ENCODE assay signal across 8 cellular contexts in genomic region chr7:151315038-151315655, GRCh38. TPM values are rescaled to one million over a fixed set of nuclear protein-coding genes. Genes with fewer than 3 reads are reported as not detected.
DNase-seq lines count a peak whose midpoint lies in the region; ATAC-seq, FAIRE-seq and TF ChIP-seq lines count a peak whose summit lies in the region.

No MANE protein-coding gene starts in this region.

- H3K79me2 ChIP-seq in endothelial cell of umbilical vein (ENCODE audit: control insufficient read depth, insufficient read depth, low read length): no peaks in the 10 kb centered on the region

- no peak overlapping the region for H3K9ac ChIP-seq in endothelial cell of umbilical vein (replicated peaks; ENCODE audit: extremely low read depth, insufficient read depth, low read length)

- TF ChIP-seq CTCF in endothelial cell of umbilical vein (IDR thresholded peaks at IDR 0.05; ENCODE audit: extremely low read depth in 1 of 2, insufficient read depth in 1 of 2, low read depth in 1 of 2, low read length in 2 of 2): peak; percentile 71 to 74

- H3K4me1 ChIP-seq in endothelial cell of umbilical vein (ENCODE audit: control insufficient read depth, extremely low read depth, insufficient read depth, low read length): no peaks in the 10 kb centered on the region

- POLR2A ChIA-PET in endothelial cell of umbilical vein (lab: Charles Lee): interaction anchor here (0.7 kb wide), 1 partner anchor 482 kb away, joined by 5 read pairs; no protein-coding TSS in a partner anchor

- peaks cover 17% of the 10 kb centered on the region for H3K9me3 Mint-ChIP-seq in activated CD8-positive, alpha-beta memory T cell treated with anti-CD3 and anti-CD28 coated beads, Interleukin-2, amount 10 ng/mL, durations not matched to agents 7 days and 5 days (ENCODE audit: low read depth)

- H3K4me2 ChIP-seq in endothelial cell of umbilical vein (ENCODE audit: insufficient read depth, low read length): no peak overlapping the region

- no peak overlapping the region for H2AFZ ChIP-seq in endothelial cell of umbilical vein (ENCODE audit: low read depth, low read length)

- CTCF ChIA-PET in activated CD8-positive, alpha-beta memory T cell treated with anti-CD3 and anti-CD28 coated beads, Interleukin-2, amount 10 ng/mL, durations not matched to agents 7 days and 5 days (lab: Charles Lee): interaction anchor here (0.6 to 6.4 kb wide), 28 partner anchors 10 to 442 kb away, joined by 3 to 141 read pairs (median 5); partner anchors contain the start of genes CRYGN and NUB1
- CTCF ChIA-PET in endothelial cell of umbilical vein (lab: Charles Lee): interaction anchor here (0.6 to 4.4 kb wide), 24 partner anchors 10 to 617 kb away, joined by 3 to 92 read pairs (median 4); partner anchors contain the start of gene NUB1

- no peaks in the 10 kb centered on the region for H3K9me3 ChIP-seq in endothelial cell of umbilical vein (replicated peaks; ENCODE audit: control insufficient read depth, insufficient read depth, low read length)

- DNase-seq in G401 (ENCODE audit: low spot score): peak; percentile 79
- peak; percentile 34 for DNase-seq in NOMO-1 treated with dmso at 0.1 percent for 144 hours (lab: John Stamatoyannopoulos, UW; ENCODE audit: unreplicated experiment)
- DNase-seq in activated CD8-positive, alpha-beta memory T cell treated with anti-CD3 and anti-CD28 coated beads, Interleukin-2, amount 10 ng/mL, durations not matched to agents 7 days and 5 days: peak; percentile 88
- peak; percentile 48 for DNase-seq in endothelial cell of umbilical vein (ENCODE audit: low read depth, low spot score)
- peak; percentile 83 for DNase-seq in mucosa of gallbladder (ENCODE audit: low spot score)
- DNase-seq in stimulated activated CD8-positive, alpha-beta memory T cell treated with anti-CD3 and anti-CD28 coated beads, Interleukin-7, amount 100 ng/mL, for 4 hours (ENCODE audit: low read depth in 2 of 2): peak; percentile 50 to 70

- peak overlapping the region; percentile 12 for H3K4me3 Mint-ChIP-seq in activated CD8-positive, alpha-beta memory T cell treated with anti-CD3 and anti-CD28 coated beads, Interleukin-2, amount 10 ng/mL, durations not matched to agents 7 days and 5 days

- no peaks in the 10 kb centered on the region for H3K27me3 Mint-ChIP-seq in activated CD8-positive, alpha-beta memory T cell treated with anti-CD3 and anti-CD28 coated beads, Interleukin-2, amount 10 ng/mL, durations not matched to agents 7 days and 5 days

- no peaks in the 10 kb centered on the region for H3K9me1 ChIP-seq in endothelial cell of umbilical vein (replicated peaks; ENCODE audit: control insufficient read depth, extremely low read depth, insufficient read depth, low read length)

- H3K4me3 ChIP-seq in endothelial cell of umbilical vein (replicated peaks in 1 of 3; ENCODE audit: insufficient read depth in 1 of 3, low read depth in 1 of 3, low read length in 3 of 3): no peak overlapping the region

- H4K20me1 ChIP-seq in endothelial cell of umbilical vein (replicated peaks; ENCODE audit: control insufficient read depth, extremely low read depth, insufficient read depth, low read length): no peaks in the 10 kb centered on the region

- H3K27ac ChIP-seq in endothelial cell of umbilical vein (ENCODE audit: insufficient read depth, low read depth, low read length): no peak overlapping the region

- H3K27ac Mint-ChIP-seq in activated CD8-positive, alpha-beta memory T cell treated with anti-CD3 and anti-CD28 coated beads, Interleukin-2, amount 10 ng/mL, durations not matched to agents 7 days and 5 days: peak overlapping the region; percentile 54

- H3K36me3 ChIP-seq in endothelial cell of umbilical vein (ENCODE audit: control insufficient read depth in 2 of 2, extremely low read depth in 1 of 2, insufficient read depth in 2 of 2, low read length in 2 of 2): no peaks in the 10 kb centered on the region

- dilution Hi-C loops in endothelial cell of umbilical vein (cut with MboI; ENCODE audit: extremely low pct_ligation_motif_present, low sequenced_read_pairs): no loop called here

- peaks cover 21% of the 10 kb centered on the region for H3K4me1 Mint-ChIP-seq in activated CD8-positive, alpha-beta memory T cell treated with anti-CD3 and anti-CD28 coated beads, Interleukin-2, amount 10 ng/mL, durations not matched to agents 7 days and 5 days

- no TSS peak for BruUV-seq in endothelial cell of umbilical vein (replicated peaks; lab: Mats Ljungman, UMichigan)

- H3K27me3 ChIP-seq in endothelial cell of umbilical vein (ENCODE audit: control insufficient read depth in 2 of 2, insufficient read depth in 2 of 2, low read length in 2 of 2): peaks cover 0 to 6% of the 10 kb centered on the region in 2 experiments

- peaks cover 15% of the 10 kb centered on the region for H3K36me3 Mint-ChIP-seq in activated CD8-positive, alpha-beta memory T cell treated with anti-CD3 and anti-CD28 coated beads, Interleukin-2, amount 10 ng/mL, durations not matched to agents 7 days and 5 days

- intact Hi-C loops in endothelial cell of umbilical vein (cut with micrococcal nuclease): loop anchor here (1.0 kb wide), 2 partner anchors 35 to 133 kb away; no protein-coding TSS in a partner anchor

- in situ Hi-C loops in G401 (cut with HindIII; ENCODE audit: low sequenced_read_pairs): loop anchor here (5.0 kb wide), 1 partner anchor 78 kb away; no protein-coding TSS in a partner anchor

- no peak for TF ChIP-seq POLR2A in endothelial cell of umbilical vein (IDR thresholded peaks at IDR 0.05; ENCODE audit: low read depth, low read length)

- peak; percentile 88 for FAIRE-seq in endothelial cell of umbilical vein (lab: Jason Lieb, UNC)

- ATAC-seq in HG03280 (IDR thresholded peaks at IDR 0.05; ENCODE audit: unreplicated experiment) (peak; percentile 66), GM18907 (IDR thresholded peaks at IDR 0.05; ENCODE audit: unreplicated experiment) (no peak)
- ATAC-seq in activated CD8-positive, alpha-beta memory T cell treated with anti-CD3 and anti-CD28 coated beads, Interleukin-2, amount 10 ng/mL, durations not matched to agents 7 days and 5 days: peak; percentile 92

TF ChIP-seq in endothelial cell of umbilical vein, 7 proteins besides CTCF, POLR2A, EP300 and RAD21:
- TF ChIP-seq FOS (IDR thresholded peaks at IDR 0.05; ENCODE audit: borderline replicate concordance, insufficient read depth, low read length): no peak

RNA-seq across cellular contexts. Expression of gene NUB1, which starts 26.5 kb away (rescaled TPM):
- total RNA-seq in G401 (2014; rRNA removed; shearing (Covaris generic)): 41.8 and 59.0 TPM in 2 replicates
- 10 to 100 TPM; 71.3 to 73.3 TPM for total RNA-seq in activated CD8-positive, alpha-beta memory T cell treated with anti-CD3 and anti-CD28 coated beads, Interleukin-2, amount 10 ng/mL, durations not matched to agents 7 days and 5 days
- total RNA-seq in endothelial cell of umbilical vein (41.4 and 46.2 TPM in 2 replicates), mucosa of gallbladder (52.4 TPM)
- polyA plus RNA-seq in endothelial cell of umbilical vein: 27.9 and 28.0 TPM in 2 replicates
- polyA plus RNA-seq in endothelial cell of umbilical vein (2011; cell fraction: cytosol; rRNA removed): 30.2 and 32.3 TPM in 2 replicates
- polyA plus RNA-seq in endothelial cell of umbilical vein (2011; cell fraction: nucleus; rRNA removed): 33.7 and 40.4 TPM in 2 replicates
- 39.5 and 70.4 TPM in 2 replicates for polyA plus RNA-seq in endothelial cell of umbilical vein (2012)
- polyA minus RNA-seq in endothelial cell of umbilical vein: 24.9 and 25.9 TPM in 2 replicates
- polyA minus RNA-seq in endothelial cell of umbilical vein (2011; cell fraction: cytosol; rRNA and poly(A)+ RNA removed): 22.5 TPM
- polyA minus RNA-seq in endothelial cell of umbilical vein (2011; cell fraction: nucleus; rRNA and poly(A)+ RNA removed): 20.4 and 20.8 TPM in 2 replicates

Comparison
In these comparisons a context has a peak if more than half of its experiments do, and no peak if none do; other contexts are left out.
1. DNase-seq: peak in every context shown above with its lines; median percentile 88 in activated CD8-positive, alpha-beta memory T cell treated with anti-CD3 and anti-CD28 coated beads, Interleukin-2, amount 10 ng/mL, durations not matched to agents 7 days and 5 days; 83 in mucosa of gallbladder; 79 in G401; 60 in stimulated activated CD8-positive, alpha-beta memory T cell treated with anti-CD3 and anti-CD28 coated beads, Interleukin-7, amount 100 ng/mL, for 4 hours; 48 in endothelial cell of umbilical vein; 34 in NOMO-1 treated with dmso at 0.1 percent for 144 hours.